In genomic region chr11:116692318-116693106, GRCh38 we compare ENCODE assay signal across 9 cellular contexts.
A peak's percentile ranks its signal among the peaks of the same experiment; 100 is the strongest.
DNase-seq lines count a peak whose midpoint lies in the region; ATAC-seq, FAIRE-seq and TF ChIP-seq lines count a peak whose summit lies in the region.
"Had no signal": no experiment of that assay in that cellular context is flagged by ENCODE, and none has a peak within 500 bp of the region (broad histone marks: within the 10 kb centered on the region; RNA-seq: fewer than 3 reads in every experiment).

No MANE protein-coding gene starts in this region.

- H3K4me3 ChIP-seq in right atrium auricular region (no peak overlapping the region), pancreas (no peak overlapping the region)
- H3K4me3 ChIP-seq: GM23248 had no signal

- 44 to 48% methylated on average over 17 of the region's 17 CpGs for WGBS in pancreas, 2 donors

- H3K27me3 ChIP-seq in right atrium auricular region (no peaks in the 10 kb centered on the region), pancreas (no peaks in the 10 kb centered on the region)

- DNase-seq in right atrium auricular region (ENCODE audit: low spot score): peak; percentile 34
- no peak for DNase-seq in Right ventricle myocardium superior
- DNase-seq in epithelial cell of prostate (ENCODE audit: low read depth, low spot score): no peak
- peak in 4 of 6 donors; percentile 33 to 57 (median 44) for DNase-seq in pancreas
- DNase-seq in activated naive CD4-positive, alpha-beta T cell treated with Interleukin-2 at 50 U/mL for 16 hours: no peak
- DNase-seq in SKM-1 treated with dmso at 0.1 percent for 144 hours (lab: John Stamatoyannopoulos, UW; ENCODE audit: unreplicated experiment): no peak
- DNase-seq in HT-29 (ENCODE audit: low spot score): no peak
- DNase-seq: MV-4-11 had no signal

- H3K4me1 ChIP-seq in right atrium auricular region (no peaks in the 10 kb centered on the region), pancreas (no peaks in the 10 kb centered on the region)

- no peak for TF ChIP-seq CTCF in right atrium auricular region (IDR thresholded peaks at IDR 0.05)
- no peak for TF ChIP-seq CTCF in pancreas (IDR thresholded peaks at IDR 0.05)

- FAIRE-seq in pancreas (lab: Jason Lieb, UNC): no peak

- no peaks in the 10 kb centered on the region for H3K9me3 ChIP-seq in right atrium auricular region
- no peaks in the 10 kb centered on the region for H3K9me3 ChIP-seq in pancreas

- H3K27ac ChIP-seq in right atrium auricular region: no peak overlapping the region
- H3K27ac ChIP-seq in epithelial cell of prostate: peak overlapping the region; percentile 62
- peak overlapping the region; percentile 9 to 53 (median 36) for H3K27ac ChIP-seq in pancreas
- H3K27ac ChIP-seq: GM23248 had no signal

- ATAC-seq in Right ventricle myocardium superior (ENCODE audit: poor library complexity) (no peak), pancreas (peak; percentile 26 to 57 (median 46))

- H3K36me3 ChIP-seq in right atrium auricular region (no peaks in the 10 kb centered on the region), pancreas (no peaks in the 10 kb centered on the region)

- intact Hi-C loops in Right ventricle myocardium superior (cut with DNase I): loop anchor here (5.0 kb wide), 1 partner anchor 475 kb away; no protein-coding TSS in a partner anchor
- intact Hi-C loops in pancreas (cut with DNase I): no loop called here

Comparison
In these comparisons a context has a peak if more than half of its experiments do, and no peak if none do; other contexts are left out.
1. DNase-seq: peak in right atrium auricular region (single experiment) and pancreas (4 of 6); none in Right ventricle myocardium superior (single experiment), epithelial cell of prostate (single experiment), activated naive CD4-positive, alpha-beta T cell treated with Interleukin-2 at 50 U/mL for 16 hours (single experiment), SKM-1 treated with dmso at 0.1 percent for 144 hours (single experiment) and HT-29 (single experiment).
2. H3K27ac ChIP-seq: peak in epithelial cell of prostate (single experiment) and pancreas (4 of 4); none in right atrium auricular region (0 of 2).